Comparison of ENCODE assay signal across 10 cellular contexts in the genomic region with DNA sequence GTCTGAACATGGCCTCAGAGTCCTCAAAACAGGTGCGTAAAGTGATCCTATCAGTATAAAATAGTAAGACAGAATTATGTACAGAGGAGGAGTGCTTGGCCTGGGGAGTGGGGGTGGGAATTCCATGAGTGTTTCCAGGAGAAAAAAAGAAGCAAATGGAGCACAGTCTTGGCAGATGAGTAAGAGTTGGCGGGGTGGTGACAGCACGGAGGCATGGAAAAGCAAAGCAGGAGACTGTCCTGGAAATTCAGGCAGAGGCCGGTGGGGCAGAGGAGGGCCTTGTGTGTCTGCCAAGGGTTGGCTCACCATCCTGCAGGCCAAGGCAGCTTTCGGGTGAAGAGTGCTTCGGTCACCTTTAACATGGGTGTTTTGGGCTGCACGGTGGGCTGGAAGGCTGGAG.
DNase-seq lines count a peak whose midpoint lies in the region; FAIRE-seq and TF ChIP-seq lines count a peak whose summit lies in the region.
"Had no signal": no experiment of that assay in that cellular context is flagged by ENCODE, and none has a peak within 500 bp of the region (broad histone marks: within the 10 kb centered on the region; RNA-seq: fewer than 3 reads in every experiment).

No MANE protein-coding gene starts in this region.

- TF ChIP-seq CTCF in tibial nerve (IDR thresholded peaks at IDR 0.05): no peak

- no peak for FAIRE-seq in frontal cortex (lab: Jason Lieb, UNC)

- H3K4me3 ChIP-seq in esophagus (ENCODE audit: low read depth in 1 of 2, low read length in 2 of 2) (no peak overlapping the region), tibial nerve (no peak overlapping the region)

- DNase-seq in LHCN-M2 (ENCODE audit: low read depth) (peak; percentile 72), middle frontal gyrus (ENCODE audit: extremely low spot score, low spot score) (peak; percentile 42), tibial nerve (ENCODE audit: low spot score in 2 of 2) (no peak), frontal cortex (ENCODE audit: low spot score in 2 of 2) (no peak), DMS53 (lab: John Stamatoyannopoulos, UW) (no peak), T-helper 9 cell (no peak)
- DNase-seq in activated CD4-positive, alpha-beta T cell treated with anti-CD3 and anti-CD28 coated beads for 4 hours: no peak
- DNase-seq: activated naive CD4-positive, alpha-beta T cell; T-helper 17 cell had no signal

- H3K4me1 ChIP-seq in esophagus (ENCODE audit: control insufficient read depth in 2 of 2, insufficient read depth in 2 of 2, low read length in 1 of 2): peaks cover 0 to 16% of the 10 kb centered on the region in 2 donors
- peaks cover 0 to 58% (median 19%) of the 10 kb centered on the region in 4 donors for H3K4me1 ChIP-seq in tibial nerve

- TF ChIP-seq POLR2A in tibial nerve (IDR thresholded peaks at IDR 0.05): no peak

- H3K27me3 ChIP-seq in esophagus (ENCODE audit: control insufficient read depth in 1 of 2, insufficient read depth in 2 of 2, low read length in 2 of 2): no peaks in the 10 kb centered on the region
- no peaks in the 10 kb centered on the region for H3K27me3 ChIP-seq in tibial nerve

- WGBS in esophagus, 2 donors: 58 to 71% methylated on average over 7 of the region's 7 CpGs
- whole genome bisulfite sequencing in tibial nerve, 2 donors: 56 to 60% methylated on average over 7 of the region's 7 CpGs

- no peaks in the 10 kb centered on the region for H3K36me3 ChIP-seq in esophagus (ENCODE audit: control insufficient read depth in 2 of 2, insufficient read depth in 2 of 2, low read length in 1 of 2)
- no peaks in the 10 kb centered on the region for H3K36me3 ChIP-seq in tibial nerve

- peak overlapping the region; percentile 39 to 78 for H3K27ac ChIP-seq in esophagus (ENCODE audit: low read depth in 2 of 2, low read length in 1 of 2)
- H3K27ac ChIP-seq in tibial nerve: peak overlapping the region in 3 of 4 donors; percentile 37 to 93 (median 90)

- no peaks in the 10 kb centered on the region for H3K9me3 ChIP-seq in esophagus (ENCODE audit: control insufficient read depth in 2 of 2, insufficient read depth in 1 of 2, low read depth in 1 of 2, low read length in 1 of 2)
- no peaks in the 10 kb centered on the region for H3K9me3 ChIP-seq in tibial nerve

- TF ChIP-seq EP300 in tibial nerve (IDR thresholded peaks at IDR 0.05): no peak

Comparison
In these comparisons a context has a peak if more than half of its experiments do, and no peak if none do; other contexts are left out.
1. DNase-seq: peak in LHCN-M2 (single experiment) and middle frontal gyrus (single experiment); none in tibial nerve (0 of 2), frontal cortex (0 of 2), DMS53 (single experiment), T-helper 9 cell (single experiment) and activated CD4-positive, alpha-beta T cell treated with anti-CD3 and anti-CD28 coated beads for 4 hours (0 of 2).